In genomic region chr17:33050611-33051140, GRCh38 we compare ENCODE assay signal across 26 cellular contexts. TPM values are rescaled to one million over a fixed set of nuclear protein-coding genes. Genes with fewer than 3 reads are reported as not detected.
DNase-seq lines count a peak whose midpoint lies in the region; ATAC-seq, FAIRE-seq and TF ChIP-seq lines count a peak whose summit lies in the region.
"Had no signal": no experiment of that assay in that cellular context is flagged by ENCODE, and none has a peak within 500 bp of the region (broad histone marks: within the 10 kb centered on the region; RNA-seq: fewer than 3 reads in every experiment).

No MANE protein-coding gene starts in this region.

- H3K4me1 Mint-ChIP-seq in endodermal cell: no peaks in the 10 kb centered on the region
- H3K4me1 Mint-ChIP-seq: CD14-positive monocyte; CD4-positive, alpha-beta memory T cell; CD4-positive, CD25-positive, alpha-beta regulatory T cell; CD8-positive, alpha-beta memory T cell had no signal

- WGBS in endodermal cell (ENCODE audit: insufficient coverage in 1 of 2, insufficient read length in 1 of 2), 2 experiments: 80 to 89% methylated on average over 1 of the region's 1 CpG
- 63% methylated on average over 1 of the region's 1 CpG for WGBS in esophagus muscularis mucosa

- no peaks in the 10 kb centered on the region for H3K9me3 ChIP-seq in endodermal cell (ENCODE audit: control insufficient read depth, low read length)
- H3K9me3 ChIP-seq in esophagus muscularis mucosa: no peaks in the 10 kb centered on the region
- H3K9me3 ChIP-seq in vagina: no peaks in the 10 kb centered on the region
- H3K9me3 ChIP-seq: BE2C, BLaER1 had no signal

- no peaks in the 10 kb centered on the region for H3K4me1 ChIP-seq in endodermal cell (ENCODE audit: control insufficient read depth, insufficient read depth, low read length)
- peaks cover 0 to 5% (median 0%) of the 10 kb centered on the region in 4 donors for H3K4me1 ChIP-seq in esophagus muscularis mucosa
- no peaks in the 10 kb centered on the region for H3K4me1 ChIP-seq in vagina
- H3K4me1 ChIP-seq: BE2C, BLaER1 had no signal

- H3K9me3 Mint-ChIP-seq in endodermal cell: no peaks in the 10 kb centered on the region
- H3K9me3 Mint-ChIP-seq: CD14-positive monocyte; CD4-positive, alpha-beta memory T cell; CD4-positive, CD25-positive, alpha-beta regulatory T cell; CD8-positive, alpha-beta memory T cell had no signal

- H3K27ac ChIP-seq in endodermal cell (ENCODE audit: low read depth, low read length) (no peak overlapping the region), esophagus muscularis mucosa (replicated peaks in 1 of 4) (no peak overlapping the region), vagina (no peak overlapping the region)
- H3K27ac ChIP-seq: BLaER1 had no signal

- TF ChIP-seq EP300 in esophagus muscularis mucosa (IDR thresholded peaks at IDR 0.05): no peak

- TF ChIP-seq CTCF in bronchial epithelial cell (IDR thresholded peaks at IDR 0.05; ENCODE audit: insufficient read depth, low read length, severe bottlenecking) (no peak), endodermal cell (conservative IDR thresholded peaks at IDR 0.05) (no peak), esophagus muscularis mucosa (IDR thresholded peaks at IDR 0.05) (no peak), vagina (IDR thresholded peaks at IDR 0.05) (no peak), foreskin fibroblast (IDR thresholded peaks at IDR 0.05; ENCODE audit: low read depth, low read length) (no peak)

- TF ChIP-seq POLR2A in esophagus muscularis mucosa (IDR thresholded peaks at IDR 0.05; ENCODE audit: low read depth) (no peak), vagina (IDR thresholded peaks at IDR 0.05) (no peak)

- ATAC-seq in HG02885 (IDR thresholded peaks at IDR 0.05; ENCODE audit: poor library complexity, unreplicated experiment) (no peak), HG02759 (IDR thresholded peaks at IDR 0.05; ENCODE audit: unreplicated experiment) (no peak)

- H3K27me3 ChIP-seq in bronchial epithelial cell (ENCODE audit: control insufficient read depth, insufficient read depth, low read length) (peaks cover 2% of the 10 kb centered on the region), endodermal cell (ENCODE audit: control insufficient read depth, insufficient read depth, low read length, poor library complexity, severe bottlenecking) (peaks cover 11% of the 10 kb centered on the region), esophagus muscularis mucosa (peaks cover 0 to 25% (median 0%) of the 10 kb centered on the region in 4 donors), vagina (no peaks in the 10 kb centered on the region)
- H3K27me3 ChIP-seq: BE2C, BLaER1 had no signal

- H3K9ac ChIP-seq in endodermal cell (ENCODE audit: extremely low read depth, low read length, poor library complexity, severe bottlenecking): no peak overlapping the region
- H3K9ac ChIP-seq: BLaER1 had no signal

- H3K4me3 Mint-ChIP-seq in endodermal cell: no peak overlapping the region
- H3K4me3 Mint-ChIP-seq: CD14-positive monocyte; CD4-positive, alpha-beta memory T cell; CD4-positive, CD25-positive, alpha-beta regulatory T cell; CD8-positive, alpha-beta memory T cell had no signal

- peaks cover 26% of the 10 kb centered on the region for H3K27me3 Mint-ChIP-seq in endodermal cell (ENCODE audit: insufficient read depth)

- no peak overlapping the region for H3K27ac Mint-ChIP-seq in endodermal cell
- H3K27ac Mint-ChIP-seq: CD14-positive monocyte; CD4-positive, alpha-beta memory T cell; CD4-positive, CD25-positive, alpha-beta regulatory T cell; CD8-positive, alpha-beta memory T cell had no signal

- DNase-seq in bronchial epithelial cell (ENCODE audit: low read depth) (peak; percentile 52), endodermal cell (peak; percentile 17), esophagus muscularis mucosa (ENCODE audit: extremely low spot score) (peak; percentile 37), vagina (ENCODE audit: extremely low spot score in 2 of 2) (peak; percentile 29 to 88), foreskin fibroblast (no peak), GOT3 (lab: John Stamatoyannopoulos, UW) (no peak)
- DNase-seq: 8988T; ACHN; BE2C; CD4-positive, alpha-beta memory T cell; CD4-positive, CD25-positive, alpha-beta regulatory T cell; CD8-positive, alpha-beta memory T cell; COR-L47; DMS79 treated with DMSO at 0.1 percent for 48 hours; GF-D8 had no signal

- no peak for FAIRE-seq in bronchial epithelial cell (lab: Jason Lieb, UNC)
- FAIRE-seq: A204.1, D721Med, G401.6, GM12891, GM19239 had no signal

- H3K36me3 ChIP-seq in bronchial epithelial cell (ENCODE audit: control insufficient read depth, insufficient read depth, low read length) (no peaks in the 10 kb centered on the region), endodermal cell (ENCODE audit: control insufficient read depth, insufficient read depth, low read length) (no peaks in the 10 kb centered on the region), esophagus muscularis mucosa (no peaks in the 10 kb centered on the region), vagina (no peaks in the 10 kb centered on the region)
- H3K36me3 ChIP-seq: BE2C, BLaER1 had no signal

- H3K36me3 Mint-ChIP-seq in endodermal cell (ENCODE audit: low read depth): no peaks in the 10 kb centered on the region
- H3K36me3 Mint-ChIP-seq: CD14-positive monocyte; CD4-positive, alpha-beta memory T cell; CD4-positive, CD25-positive, alpha-beta regulatory T cell; CD8-positive, alpha-beta memory T cell had no signal

- intact Hi-C loops in esophagus muscularis mucosa (cut with DNase I) (no loop called here), vagina (cut with DNase I) (no loop called here)

- H3K4me3 ChIP-seq in bronchial epithelial cell (ENCODE audit: low read depth, low read length): no peak overlapping the region
- H3K4me3 ChIP-seq in endodermal cell (ENCODE audit: low read length): no peak overlapping the region
- H3K4me3 ChIP-seq in esophagus muscularis mucosa: no peak overlapping the region
- H3K4me3 ChIP-seq in vagina: no peak overlapping the region
- no peak overlapping the region for H3K4me3 ChIP-seq in foreskin fibroblast (ENCODE audit: low read depth in 1 of 2, low read length in 2 of 2)
- H3K4me3 ChIP-seq: BLaER1 had no signal

RNA-seq across cellular contexts. Expression of gene SPACA3, which starts 59.0 kb away (rescaled TPM):
- total RNA-seq in bronchial epithelial cell: not detected in 2 replicates
- total RNA-seq in endodermal cell: not detected
- 0.28 TPM for polyA plus RNA-seq in endodermal cell (2013, experiment 1 of 2)
- polyA plus RNA-seq in endodermal cell (2013, experiment 2 of 2): not detected
- total RNA-seq in esophagus muscularis mucosa: not detected
- total RNA-seq in vagina: not detected
- total RNA-seq: A673; CD4-positive, alpha-beta memory T cell; CD4-positive, CD25-positive, alpha-beta regulatory T cell; CD8-positive, alpha-beta memory T cell had no signal
- polyA plus RNA-seq: AG04450; CD14-positive monocyte; CD4-positive, alpha-beta memory T cell; CD4-positive, CD25-positive, alpha-beta regulatory T cell; CD8-positive, alpha-beta memory T cell had no signal

Comparison
In these comparisons a context has a peak if more than half of its experiments do, and no peak if none do; other contexts are left out.
1. DNase-seq: peak in bronchial epithelial cell (single experiment), endodermal cell (single experiment), esophagus muscularis mucosa (single experiment) and vagina (2 of 2); none in foreskin fibroblast (0 of 2) and GOT3 (single experiment).